Comparison of ENCODE assay signal across 20 cellular contexts in genomic region chr5:28012538-28012937, GRCh38.
DNase-seq lines count a peak whose midpoint lies in the region; FAIRE-seq and TF ChIP-seq lines count a peak whose summit lies in the region.
"Had no signal": no experiment of that assay in that cellular context is flagged by ENCODE, and none has a peak within 500 bp of the region (broad histone marks: within the 10 kb centered on the region; RNA-seq: fewer than 3 reads in every experiment).

No MANE protein-coding gene starts in this region.

- H3K27me3 ChIP-seq in Loucy (ENCODE audit: insufficient read depth, low read length, poor library complexity, severe bottlenecking) = no peaks in the 10 kb centered on the region
- no peaks in the 10 kb centered on the region for H3K27me3 ChIP-seq in smooth muscle cell (ENCODE audit: low read depth)

- DNase-seq in A172 (ENCODE audit: low spot score) (peak; percentile 73), H4 (ENCODE audit: low spot score) (peak; percentile 70), RPMI7951 (ENCODE audit: low read depth) (peak; percentile 52), D721Med (ENCODE audit: insufficient read length, low spot score) (no peak), NCI-H226 (no peak), smooth muscle cell (lab: John Stamatoyannopoulos, UW; ENCODE audit: unreplicated experiment) (no peak)
- DNase-seq in stimulated activated CD4-positive, alpha-beta T cell treated with anti-CD3 and anti-CD28 coated beads, Interleukin-15, amount 100 ng/mL, for 24 hours = no peak
- DNase-seq: activated CD4-positive, alpha-beta T cell treated with anti-CD3 and anti-CD28 coated beads, Interleukin-2, amount 50 U/mL, for 1 hour; CD4-positive, CD25-positive, alpha-beta regulatory T cell; DMS153; head of caudate nucleus; NCI-H1105 treated with DMSO at 0.1 percent for 48 hours; NCI-H2081; NCI-H446 treated with DMSO at 0.1 percent for 48 hours; SHP77 treated with DMSO at 0.1 percent for 48 hours; T-helper 17 cell had no signal

- 94% methylated on average over 5 of the region's 5 CpGs for WGBS in smooth muscle cell (ENCODE audit: low lambda C conversion rate)

- FAIRE-seq in D721Med (lab: Jason Lieb, UNC) = no peak
- FAIRE-seq: GM12892 had no signal

- H3K4me1 ChIP-seq in Loucy (ENCODE audit: insufficient read depth, low read length, poor library complexity, severe bottlenecking) = no peaks in the 10 kb centered on the region
- H3K4me1 ChIP-seq in smooth muscle cell (ENCODE audit: low read depth) = no peaks in the 10 kb centered on the region
- H3K4me1 ChIP-seq: prostate gland had no signal

- H4K20me1 ChIP-seq in Loucy (ENCODE audit: insufficient read depth, low read length, poor library complexity, severe bottlenecking) (no peaks in the 10 kb centered on the region), smooth muscle cell (ENCODE audit: low read depth) (no peaks in the 10 kb centered on the region)

- H3K9me3 ChIP-seq in Loucy (ENCODE audit: insufficient read depth, low read depth, low read length) (0 out of 2 replicates have a peak, but pooled peaks cover 3% of the 10 kb centered on the region), smooth muscle cell (replicated peaks; ENCODE audit: low read depth) (peaks cover 11% of the 10 kb centered on the region)
- H3K9me3 ChIP-seq: prostate gland had no signal

- H3F3A ChIP-seq in Loucy (ENCODE audit: low read depth) = no peaks in the 10 kb centered on the region
- no peaks in the 10 kb centered on the region for H3F3A ChIP-seq in smooth muscle cell (ENCODE audit: low read depth)

- H3K9ac ChIP-seq in Loucy (ENCODE audit: low read depth, low read length, poor library complexity, severe bottlenecking) = no peak overlapping the region
- H3K9ac ChIP-seq in smooth muscle cell (ENCODE audit: low read depth) = no peak overlapping the region

- H3K4me2 ChIP-seq in Loucy (ENCODE audit: low read depth, low read length, poor library complexity, severe bottlenecking) (no peak overlapping the region), smooth muscle cell (no peak overlapping the region)

- H3K27ac ChIP-seq in smooth muscle cell (ENCODE audit: low read depth) = no peak overlapping the region
- H3K27ac ChIP-seq: prostate gland, VCaP had no signal

- H2AFZ ChIP-seq in Loucy (ENCODE audit: low read length) = no peak overlapping the region
- no peak overlapping the region for H2AFZ ChIP-seq in smooth muscle cell (ENCODE audit: low read depth)

- no peaks in the 10 kb centered on the region for H3K9me2 ChIP-seq in Loucy (replicated peaks; ENCODE audit: low read depth, low read length)

- H3K79me2 ChIP-seq in Loucy (ENCODE audit: insufficient read depth, low read length) (no peaks in the 10 kb centered on the region), smooth muscle cell (ENCODE audit: low read depth) (no peaks in the 10 kb centered on the region)

- no peak overlapping the region for H3K4me3 ChIP-seq in Loucy (ENCODE audit: low read length, poor library complexity, severe bottlenecking)
- no peak overlapping the region for H3K4me3 ChIP-seq in smooth muscle cell
- H3K4me3 ChIP-seq: prostate gland had no signal

- H3K36me3 ChIP-seq in Loucy (ENCODE audit: insufficient read depth, low read length) (no peaks in the 10 kb centered on the region), smooth muscle cell (ENCODE audit: low read depth) (no peaks in the 10 kb centered on the region)
- H3K36me3 ChIP-seq: prostate gland had no signal

- TF ChIP-seq CTCF in Loucy (conservative IDR thresholded peaks at IDR 0.05; ENCODE audit: low read length) (peak; percentile 29), D721Med (IDR thresholded peaks at IDR 0.05; ENCODE audit: insufficient read depth, missing control alignments) (no peak), smooth muscle cell (IDR thresholded peaks at IDR 0.05; ENCODE audit: borderline replicate concordance, insufficient read depth, poor library complexity, severe bottlenecking) (no peak)

Comparison
In these comparisons a context has a peak if more than half of its experiments do, and no peak if none do; other contexts are left out.
1. DNase-seq: peak in A172 (single experiment), H4 (single experiment) and RPMI7951 (single experiment); none in D721Med (single experiment), NCI-H226 (single experiment), stimulated activated CD4-positive, alpha-beta T cell treated with anti-CD3 and anti-CD28 coated beads, Interleukin-15, amount 100 ng/mL, for 24 hours (single experiment) and smooth muscle cell (single experiment).